In the genomic region with DNA sequence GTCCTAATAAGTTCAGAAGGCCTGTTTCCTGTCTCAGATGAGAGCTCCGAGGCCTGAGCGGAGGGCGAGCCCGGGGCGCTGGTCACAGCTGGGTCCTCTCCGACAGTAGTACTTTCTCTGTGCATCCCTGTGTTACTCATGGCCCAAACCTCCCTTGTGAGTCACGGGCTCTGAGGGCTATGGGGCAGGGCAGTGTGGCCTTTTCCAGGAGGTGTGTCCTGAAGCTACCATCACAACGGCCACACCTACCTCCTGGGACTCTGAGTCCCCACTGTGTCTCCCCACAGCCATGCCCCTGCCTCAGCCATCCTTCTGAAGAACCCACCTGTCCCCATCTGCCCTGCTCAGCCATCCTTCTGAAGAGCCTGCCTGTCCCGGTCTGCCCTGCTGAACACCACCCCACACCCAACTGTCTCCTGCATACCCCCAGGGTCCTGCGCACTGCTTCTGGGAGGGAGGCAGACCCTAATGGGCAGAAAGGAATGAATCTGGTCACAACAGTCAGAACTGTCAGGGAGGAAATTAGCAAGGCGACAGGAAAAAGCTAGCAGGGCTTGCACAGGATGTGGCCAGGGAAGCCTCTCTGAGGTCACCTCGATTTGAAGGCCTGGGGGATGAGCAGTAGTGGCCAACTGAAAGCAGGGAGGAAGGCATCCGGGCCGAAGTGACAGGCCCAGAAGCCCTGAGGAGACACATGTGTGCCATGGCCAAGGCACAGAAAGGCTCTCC, we compare ENCODE assay signal across 7 cellular contexts.
A peak's percentile ranks its signal among the peaks of the same experiment; 100 is the strongest.
DNase-seq lines count a peak whose midpoint lies in the region; ATAC-seq and TF ChIP-seq lines count a peak whose summit lies in the region.

No MANE protein-coding gene starts in this region.

- peak overlapping the region; percentile 55 for H3K27ac Mint-ChIP-seq in activated naive CD8-positive, alpha-beta T cell treated with anti-CD3 and anti-CD28 coated beads for 36 hours
- H3K27ac Mint-ChIP-seq in osteocyte (ENCODE audit: unreplicated experiment), result peak overlapping the region; percentile 73

- peaks cover 21% of the 10 kb centered on the region for H3K4me1 Mint-ChIP-seq in activated naive CD8-positive, alpha-beta T cell treated with anti-CD3 and anti-CD28 coated beads for 36 hours
- H3K4me1 Mint-ChIP-seq in osteocyte (ENCODE audit: unreplicated experiment), result peaks cover 52% of the 10 kb centered on the region

- no peak for TF ChIP-seq CTCF in osteocyte (IDR thresholded peaks at IDR 0.05)

- DNase-seq in activated naive CD8-positive, alpha-beta T cell treated with anti-CD3 and anti-CD28 coated beads for 36 hours, result peak; percentile 20
- no peak for DNase-seq in osteocyte (ENCODE audit: extremely low spot score, unreplicated experiment)
- no peak for DNase-seq in effector CD8-positive, alpha-beta T cell (lab: John Stamatoyannopoulos, UW)

- H3K36me3 Mint-ChIP-seq in activated naive CD8-positive, alpha-beta T cell treated with anti-CD3 and anti-CD28 coated beads for 36 hours, result peaks cover 25% of the 10 kb centered on the region
- H3K36me3 Mint-ChIP-seq in osteocyte (ENCODE audit: unreplicated experiment), result peaks cover 4% of the 10 kb centered on the region

- H3K4me3 Mint-ChIP-seq in activated naive CD8-positive, alpha-beta T cell treated with anti-CD3 and anti-CD28 coated beads for 36 hours, result no peak overlapping the region
- no peak overlapping the region for H3K4me3 Mint-ChIP-seq in osteocyte (ENCODE audit: unreplicated experiment)

- H3K27me3 Mint-ChIP-seq in activated naive CD8-positive, alpha-beta T cell treated with anti-CD3 and anti-CD28 coated beads for 36 hours, result no peaks in the 10 kb centered on the region
- H3K27me3 Mint-ChIP-seq in osteocyte (ENCODE audit: unreplicated experiment), result no peaks in the 10 kb centered on the region

- ATAC-seq in GM19035 (IDR thresholded peaks at IDR 0.05; ENCODE audit: unreplicated experiment) (peak; percentile 56), HG03139 (IDR thresholded peaks at IDR 0.05; ENCODE audit: unreplicated experiment) (peak; percentile 54), GM18517 (IDR thresholded peaks at IDR 0.05; ENCODE audit: unreplicated experiment) (no peak), HG02970 (IDR thresholded peaks at IDR 0.05; ENCODE audit: low FRiP score, unreplicated experiment) (no peak)

- no peaks in the 10 kb centered on the region for H3K9me3 Mint-ChIP-seq in activated naive CD8-positive, alpha-beta T cell treated with anti-CD3 and anti-CD28 coated beads for 36 hours
- no peaks in the 10 kb centered on the region for H3K9me3 Mint-ChIP-seq in osteocyte (ENCODE audit: unreplicated experiment)

Comparison
In these comparisons a context has a peak if more than half of its experiments do, and no peak if none do; other contexts are left out.
1. ATAC-seq: peak in GM19035 (single experiment) and HG03139 (single experiment); none in GM18517 (single experiment) and HG02970 (single experiment).